8 cellular contexts compared by ENCODE assay signal in genomic region chr1:32335619-32335950, GRCh38. TPM values are rescaled to one million over a fixed set of nuclear protein-coding genes. Genes with fewer than 3 reads are reported as not detected.
A peak's percentile ranks its signal among the peaks of the same experiment; 100 is the strongest.
DNase-seq lines count a peak whose midpoint lies in the region; ATAC-seq, FAIRE-seq and TF ChIP-seq lines count a peak whose summit lies in the region.

No MANE protein-coding gene starts in this region.

- POLR2A ChIA-PET in AG04449 (lab: Yijun Ruan, JAX) (interaction anchor here (0.6 to 2.4 kb wide), 33 partner anchors 8 to 263 kb away, joined by 3 to 38 read pairs (median 5); partner anchors contain the start of genes BSDC1, CCDC28B, FAM229A and HDAC1), RWPE1 (lab: Yijun Ruan, JAX; ENCODE audit: low non-redundant PET) (interaction anchor here (1.0 to 1.4 kb wide), 2 partner anchors 10 to 59 kb away, joined by 3 to 7 read pairs; partner anchors contain the start of gene BSDC1)

- no peak for DNase-seq in AG04449 (ENCODE audit: low read depth, low spot score)
- DNase-seq in adrenal gland = no peak
- DNase-seq in lower lobe of right lung = no peak
- DNase-seq in HTR-8/SVneo (ENCODE audit: insufficient read length, low spot score) = no peak
- no peak for DNase-seq in RWPE1 (ENCODE audit: low spot score)

- TF ChIP-seq CTCF in AG04449 (IDR thresholded peaks at IDR 0.05; ENCODE audit: insufficient read depth, low read length, missing control alignments) (no peak), adrenal gland (IDR thresholded peaks at IDR 0.05) (no peak), lower lobe of right lung (IDR thresholded peaks at IDR 0.05) (no peak), RWPE1 (conservative IDR thresholded peaks at IDR 0.05; ENCODE audit: low read depth) (no peak)

- FAIRE-seq in HTR-8/SVneo (lab: Jason Lieb, UNC) = no peak

- H3K36me3 ChIP-seq in adrenal gland (replicated peaks in 1 of 2) = peaks cover 0 to 32% of the 10 kb centered on the region in 2 donors
- H3K36me3 ChIP-seq in lower lobe of right lung = peaks cover 27% of the 10 kb centered on the region

- CTCF ChIA-PET in AG04449 (lab: Yijun Ruan, JAX) (interaction anchor here (0.6 to 2.8 kb wide), 9 partner anchors 10 to 153 kb away, joined by 3 to 15 read pairs (median 4); partner anchors contain the start of genes EIF3I and TMEM234), RWPE1 (lab: Yijun Ruan, JAX) (interaction anchor here (1.2 kb wide), 2 partner anchors 65 to 93 kb away, joined by 3 to 4 read pairs; no protein-coding TSS in a partner anchor)

- H3K27me3 ChIP-seq in adrenal gland (no peaks in the 10 kb centered on the region), lower lobe of right lung (ENCODE audit: low read depth) (no peaks in the 10 kb centered on the region)

- no peaks in the 10 kb centered on the region for H3K9me3 ChIP-seq in adrenal gland (replicated peaks in 1 of 3)
- H3K9me3 ChIP-seq in lower lobe of right lung = no peaks in the 10 kb centered on the region

- ATAC-seq in GM21723 (IDR thresholded peaks at IDR 0.05; ENCODE audit: unreplicated experiment) (peak; percentile 1), lower lobe of right lung (peak in 1 of 2 donors; percentile 14), GM21529 (IDR thresholded peaks at IDR 0.05; ENCODE audit: unreplicated experiment) (no peak), HG02870 (IDR thresholded peaks at IDR 0.05; ENCODE audit: unreplicated experiment) (no peak)

- H3K4me1 ChIP-seq in adrenal gland (replicated peaks in 1 of 2) (peaks cover 6 to 27% of the 10 kb centered on the region in 2 donors), lower lobe of right lung (peaks cover 63% of the 10 kb centered on the region)

- H3K4me3 ChIP-seq in AG04449 (ENCODE audit: low read depth, low read length) (peak overlapping the region; percentile 77), adrenal gland (peak overlapping the region; percentile 33 to 91 (median 44)), lower lobe of right lung (peak overlapping the region; percentile 63)

- 0 to 1% (median 0%) methylated on average over 2 to 46 of the region's 46 CpGs; no CpG with 5 or more reads in 1 of the 4 donors for WGBS in adrenal gland, 4 donors

- H3K27ac ChIP-seq in adrenal gland (peak overlapping the region in 3 of 5 donors; percentile 49 to 81 (median 51)), lower lobe of right lung (peak overlapping the region; percentile 60), RWPE1 (no peak overlapping the region)

- TF ChIP-seq POLR2A in adrenal gland (IDR thresholded peaks at IDR 0.05) = no peak

- intact Hi-C loops in adrenal gland (cut with DNase I) = no loop called here
- intact Hi-C loops in lower lobe of right lung (cut with DNase I) = no loop called here

RNA-seq across cellular contexts. Expression of gene MARCKSL1, which starts 0.4 kb away (rescaled TPM):
- total RNA-seq in adrenal gland (10 to 100 TPM; 24.2 to 82.2 (median 50.0) TPM), lower lobe of right lung (34.7 TPM)
- 10 to 100 TPM; 34.4 to 54.8 (median 49.2) TPM for polyA plus RNA-seq in adrenal gland

RNA-seq across cellular contexts. Expression of gene FAM229A, which starts 26.7 kb away (rescaled TPM):
- total RNA-seq in adrenal gland (10 to 100 TPM in 3 of 8 donors, 1 to 10 TPM in 5; 1.3 to 12.8 (median 5.8) TPM), lower lobe of right lung (9.7 TPM)
- polyA plus RNA-seq in adrenal gland = 100 to 1,000 TPM in 1 of 3 donors, 10 to 100 TPM in 1, 1 to 10 TPM in 1; 1.6 to 110 (median 56.7) TPM

RNA-seq across cellular contexts. Expression of gene TSSK3, which starts 26.8 kb away (rescaled TPM):
- total RNA-seq in adrenal gland = 1 to 10 TPM in 5 of 8 donors, under 1 TPM in 2, not detected in 1; 0.69 to 5.3 (median 2.4) TPM
- 1 to 10 TPM in 2 of 3 donors, under 1 TPM in 1; 0.84 to 2.1 (median 1.2) TPM for polyA plus RNA-seq in adrenal gland
- 2.1 TPM for total RNA-seq in lower lobe of right lung

RNA-seq across cellular contexts. Expression of gene HDAC1, which starts 43.7 kb away (rescaled TPM):
- total RNA-seq in adrenal gland = 10 to 100 TPM; 52.2 to 93.1 (median 74.7) TPM
- polyA plus RNA-seq in adrenal gland = 10 to 100 TPM; 54.4 to 70.1 (median 59.6) TPM
- total RNA-seq in lower lobe of right lung = 68.9 TPM

RNA-seq across cellular contexts. Expression of gene BSDC1, which starts 58.7 kb away (rescaled TPM):
- total RNA-seq in adrenal gland = 100 to 1,000 TPM in 7 of 8 donors, 10 to 100 TPM in 1; 95.5 to 153 (median 112) TPM
- 10 to 100 TPM; 47.9 to 80.2 (median 63.9) TPM for polyA plus RNA-seq in adrenal gland
- total RNA-seq in lower lobe of right lung = 63.2 TPM
